Comparison of ENCODE assay signal across 16 cellular contexts in genomic region chr4:74466242-74466641, GRCh38. TPM values are rescaled to one million over a fixed set of nuclear protein-coding genes. Genes with fewer than 3 reads are reported as not detected.
DNase-seq lines count a peak whose midpoint lies in the region; ATAC-seq and TF ChIP-seq lines count a peak whose summit lies in the region.
"Had no signal": no experiment of that assay in that cellular context is flagged by ENCODE, and none has a peak within 500 bp of the region (broad histone marks: within the 10 kb centered on the region; RNA-seq: fewer than 3 reads in every experiment).

No MANE protein-coding gene starts in this region.

- H3K79me2 ChIP-seq in PC-3 (ENCODE audit: low read length) = no peaks in the 10 kb centered on the region

- H3K27me3 Mint-ChIP-seq in naive thymus-derived CD8-positive, alpha-beta T cell = peaks cover under 1 to 5% (median 3%) of the 10 kb centered on the region in 5 donors

- no peak overlapping the region for H3K4me2 ChIP-seq in PC-3 (ENCODE audit: low read length)
- H3K4me2 ChIP-seq: BLaER1 treated with 17β-estradiol and CSF1 and Interleukin-3, amounts not matched to agents 10 nM and 100 nM had no signal

- POLR2A ChIA-PET in PC-3 (lab: Charles Lee; ENCODE audit: unreplicated experiment) = no interaction called here
- POLR2A ChIA-PET in naive thymus-derived CD8-positive, alpha-beta T cell (lab: Charles Lee) = no interaction called here

- H3K27ac ChIP-seq in PC-3 (ENCODE audit: low read length) (no peak overlapping the region), lower lobe of right lung (no peak overlapping the region)
- H3K27ac ChIP-seq: BLaER1 treated with 17β-estradiol and CSF1 and Interleukin-3, amounts not matched to agents 10 nM and 100 nM had no signal

- H3K36me3 Mint-ChIP-seq in naive thymus-derived CD8-positive, alpha-beta T cell = no peaks in the 10 kb centered on the region
- H3K36me3 Mint-ChIP-seq: CD8-positive, alpha-beta T cell had no signal

- no peaks in the 10 kb centered on the region for H3F3A ChIP-seq in PC-3 (ENCODE audit: low read length, unreplicated experiment)

- H2AFZ ChIP-seq in PC-3 (ENCODE audit: low read length) = no peak overlapping the region

- H3K36me3 ChIP-seq in PC-3 (ENCODE audit: low read depth, low read length) (no peaks in the 10 kb centered on the region), lower lobe of right lung (no peaks in the 10 kb centered on the region)
- H3K36me3 ChIP-seq: BLaER1 treated with 17β-estradiol and CSF1 and Interleukin-3, amounts not matched to agents 10 nM and 100 nM had no signal

- H3K27me3 ChIP-seq in PC-3 (ENCODE audit: low read length) (no peaks in the 10 kb centered on the region), lower lobe of right lung (ENCODE audit: low read depth) (no peaks in the 10 kb centered on the region)
- H3K27me3 ChIP-seq: BLaER1 treated with 17β-estradiol and CSF1 and Interleukin-3, amounts not matched to agents 10 nM and 100 nM had no signal

- CTCF ChIA-PET in PC-3 (lab: Charles Lee) = no interaction called here

- peak; percentile 50 for ATAC-seq in PC-3
- ATAC-seq in lower lobe of right lung = peak; percentile 70 to 75
- no peak for ATAC-seq in left colon
- ATAC-seq in HG02759 (IDR thresholded peaks at IDR 0.05; ENCODE audit: unreplicated experiment) = no peak
- ATAC-seq in naive thymus-derived CD8-positive, alpha-beta T cell = no peak
- ATAC-seq: CD8-positive, alpha-beta T cell had no signal

- H3K4me1 ChIP-seq in PC-3 (ENCODE audit: insufficient read depth, low read length) (peaks cover 7% of the 10 kb centered on the region), lower lobe of right lung (no peaks in the 10 kb centered on the region)
- H3K4me1 ChIP-seq: BLaER1 treated with 17β-estradiol and CSF1 and Interleukin-3, amounts not matched to agents 10 nM and 100 nM had no signal

- no peaks in the 10 kb centered on the region for H3K9me2 ChIP-seq in PC-3 (replicated peaks; ENCODE audit: low read length)

- intact Hi-C loops in PC-3 (cut with micrococcal nuclease) = no loop called here
- intact Hi-C loops in lower lobe of right lung (cut with DNase I) = no loop called here
- intact Hi-C loops in left colon (cut with DNase I, micrococcal nuclease) = no loop called here

- H4K20me1 ChIP-seq in PC-3 (ENCODE audit: low read length) = no peaks in the 10 kb centered on the region
- H4K20me1 ChIP-seq: BLaER1 treated with 17β-estradiol and CSF1 and Interleukin-3, amounts not matched to agents 10 nM and 100 nM had no signal

- H3K9me3 Mint-ChIP-seq in naive thymus-derived CD8-positive, alpha-beta T cell = peaks cover 0 to 2% (median 0%) of the 10 kb centered on the region in 9 donors
- H3K9me3 Mint-ChIP-seq: CD8-positive, alpha-beta T cell; H9 had no signal

- H3K4me3 ChIP-seq in PC-3 (ENCODE audit: low read length) (no peak overlapping the region), lower lobe of right lung (no peak overlapping the region)
- H3K4me3 ChIP-seq: BLaER1 treated with 17β-estradiol and CSF1 and Interleukin-3, amounts not matched to agents 10 nM and 100 nM had no signal

- no peak for TF ChIP-seq CTCF in PC-3 (conservative IDR thresholded peaks at IDR 0.05; ENCODE audit: low read depth, low read length)
- no peak for TF ChIP-seq CTCF in lower lobe of right lung (IDR thresholded peaks at IDR 0.05)

- no peaks in the 10 kb centered on the region for H3K4me1 Mint-ChIP-seq in naive thymus-derived CD8-positive, alpha-beta T cell
- H3K4me1 Mint-ChIP-seq: B cell had no signal

- no TSS peak for BruUV-seq in PC-3 (replicated peaks; lab: Mats Ljungman, UMichigan)

- DNase-seq in DMS53 treated with DMSO at 0.1 percent for 48 hours (lab: John Stamatoyannopoulos, UW; ENCODE audit: unreplicated experiment) (peak; percentile 15), PC-3 (peak; percentile 61), lower lobe of right lung (no peak), left colon (no peak)
- no peak for DNase-seq in naive thymus-derived CD8-positive, alpha-beta T cell
- DNase-seq: Calu3; CD8-positive, alpha-beta T cell; DND-41; EL; H9 had no signal

- H3K27ac Mint-ChIP-seq in naive thymus-derived CD8-positive, alpha-beta T cell = no peak overlapping the region
- H3K27ac Mint-ChIP-seq: B cell; CD8-positive, alpha-beta T cell; H9 had no signal

- no peak overlapping the region for H3K9ac ChIP-seq in PC-3 (ENCODE audit: low read length)
- H3K9ac ChIP-seq: BLaER1 treated with 17β-estradiol and CSF1 and Interleukin-3, amounts not matched to agents 10 nM and 100 nM had no signal

- H3K9me3 ChIP-seq in PC-3 (ENCODE audit: low read length) (no peaks in the 10 kb centered on the region), lower lobe of right lung (peaks cover under 1% of the 10 kb centered on the region)
- H3K9me3 ChIP-seq: BLaER1 treated with 17β-estradiol and CSF1 and Interleukin-3, amounts not matched to agents 10 nM and 100 nM had no signal

- H3K4me3 Mint-ChIP-seq in naive thymus-derived CD8-positive, alpha-beta T cell = no peak overlapping the region
- H3K4me3 Mint-ChIP-seq: B cell; CD8-positive, alpha-beta T cell; H9 had no signal

RNA-seq across cellular contexts. Expression of gene AREG, which starts 21.3 kb away (rescaled TPM):
- total RNA-seq in PC-3 (2014; rRNA removed) (203 and 222 TPM in 2 replicates), lower lobe of right lung (7.8 TPM), left colon (10 to 100 TPM; 30.0 to 42.3 TPM)
- under 1 TPM; 0.47 to 0.52 TPM for total RNA-seq in naive thymus-derived CD8-positive, alpha-beta T cell
- 1 to 10 TPM in 2 of 3 donors, under 1 TPM in 1; 0.98 to 9.0 (median 2.2) TPM for polyA plus RNA-seq in naive thymus-derived CD8-positive, alpha-beta T cell
- total RNA-seq: A172, G401, H1 had no signal
- polyA plus RNA-seq: H1 had no signal

Comparison
In these comparisons a context has a peak if more than half of its experiments do, and no peak if none do; other contexts are left out.
1. DNase-seq: peak in DMS53 treated with DMSO at 0.1 percent for 48 hours (single experiment) and PC-3 (single experiment); none in lower lobe of right lung (single experiment), left colon (0 of 2) and naive thymus-derived CD8-positive, alpha-beta T cell (0 of 10).
2. ATAC-seq: peak in PC-3 (single experiment) and lower lobe of right lung (2 of 2); none in left colon (single experiment), HG02759 (single experiment) and naive thymus-derived CD8-positive, alpha-beta T cell (0 of 2).